Comparison of ENCODE assay signal across 8 cellular contexts in the genomic region with DNA sequence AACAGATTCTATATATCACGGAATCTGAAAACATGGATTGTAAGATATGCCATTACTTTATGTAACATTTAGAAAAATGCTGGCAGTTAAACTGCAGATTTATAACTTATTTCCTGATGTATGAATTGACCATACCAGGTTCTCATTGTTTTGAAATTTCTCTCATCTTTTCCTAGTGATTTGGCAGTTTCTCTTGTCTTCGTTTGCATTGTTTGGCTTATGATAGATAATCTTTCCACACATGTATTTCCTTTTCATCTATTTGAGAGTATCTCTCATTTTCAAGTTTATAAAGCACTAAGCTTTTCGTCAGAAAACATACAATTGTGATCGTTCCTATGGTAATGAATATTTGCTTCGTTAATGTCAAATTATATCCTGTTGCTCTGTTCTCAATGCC.
"Had no signal": no experiment of that assay in that cellular context is flagged by ENCODE, and none has a peak within 500 bp of the region (broad histone marks: within the 10 kb centered on the region; RNA-seq: fewer than 3 reads in every experiment).

No MANE protein-coding gene starts in this region.

- H3K4me3 ChIP-seq: GM23338, K562 had no signal

- DNase-seq: H9, HCEC 1CT, IMR-90 had no signal

- ATAC-seq: GM23338, K562 had no signal

- FAIRE-seq: H1, H54, HTR-8/SVneo, K562 had no signal
